In genomic region chr2:9782197-9782719, GRCh38 we compare ENCODE assay signal across 1 cellular context.
TF ChIP-seq lines count a peak whose summit lies in the region.

No MANE protein-coding gene starts in this region.

TF ChIP-seq in HCT116, 20 proteins besides CTCF, POLR2A, EP300 and RAD21 (continued from another document):
- no peak for TF ChIP-seq REST (IDR thresholded peaks at IDR 0.05; ENCODE audit: low read depth)
